Comparison of ENCODE assay signal across 1 cellular context in genomic region chr12:95996034-95996658, GRCh38.
TF ChIP-seq lines count a peak whose summit lies in the region.

Gene HAL (minus strand): TSS chr12:95996344. CDS start chr12:95995910, 434 bp downstream.

TF ChIP-seq in HepG2, 621 proteins besides CTCF, POLR2A, EP300 and RAD21 (continued from another document and continues in another):
- TF ChIP-seq SPEN (CRISPR knock-in tag; IDR thresholded peaks at IDR 0.05; ENCODE audit: low read depth): peak; percentile 85; the same call in 1 of the 2 replicates
- peak; percentile 99 for TF ChIP-seq CEBPG (CRISPR knock-in tag; IDR thresholded peaks at IDR 0.05)
- TF ChIP-seq, protein P1, sequence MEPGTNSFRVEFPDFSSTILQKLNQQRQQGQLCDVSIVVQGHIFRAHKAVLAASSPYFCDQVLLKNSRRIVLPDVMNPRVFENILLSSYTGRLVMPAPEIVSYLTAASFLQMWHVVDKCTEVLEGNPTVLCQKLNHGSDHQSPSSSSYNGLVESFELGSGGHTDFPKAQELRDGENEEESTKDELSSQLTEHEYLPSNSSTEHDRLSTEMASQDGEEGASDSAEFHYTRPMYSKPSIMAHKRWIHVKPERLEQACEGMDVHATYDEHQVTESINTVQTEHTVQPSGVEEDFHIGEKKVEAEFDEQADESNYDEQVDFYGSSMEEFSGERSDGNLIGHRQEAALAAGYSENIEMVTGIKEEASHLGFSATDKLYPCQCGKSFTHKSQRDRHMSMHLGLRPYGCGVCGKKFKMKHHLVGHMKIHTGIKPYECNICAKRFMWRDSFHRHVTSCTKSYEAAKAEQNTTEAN (CRISPR knock-in tag; conservative IDR thresholded peaks at IDR 0.05): peak; percentile 52; the same call in 1 of the 2 replicates
- TF ChIP-seq ZNF484 (CRISPR knock-in tag; IDR thresholded peaks at IDR 0.05; ENCODE audit: borderline replicate concordance, low read depth): no peak
- TF ChIP-seq E2F1 (CRISPR knock-in tag; IDR thresholded peaks at IDR 0.05): no peak
- no peak for TF ChIP-seq GLI4 (CRISPR knock-in tag; IDR thresholded peaks at IDR 0.05; ENCODE audit: borderline replicate concordance)
- TF ChIP-seq HHEX (CRISPR knock-in tag; IDR thresholded peaks at IDR 0.05): peak; percentile 91
- TF ChIP-seq YEATS2 (CRISPR knock-in tag; IDR thresholded peaks at IDR 0.05; ENCODE audit: borderline replicate concordance): peak; percentile 47; the same call in 1 of the 2 replicates
- TF ChIP-seq TGIF2 (CRISPR knock-in tag; IDR thresholded peaks at IDR 0.05): peak; percentile 94
- TF ChIP-seq ZNF280B (CRISPR knock-in tag; IDR thresholded peaks at IDR 0.05; ENCODE audit: borderline replicate concordance): no peak
- TF ChIP-seq ZKSCAN5 (CRISPR knock-in tag; IDR thresholded peaks at IDR 0.05): no peak
- TF ChIP-seq, protein P2, sequence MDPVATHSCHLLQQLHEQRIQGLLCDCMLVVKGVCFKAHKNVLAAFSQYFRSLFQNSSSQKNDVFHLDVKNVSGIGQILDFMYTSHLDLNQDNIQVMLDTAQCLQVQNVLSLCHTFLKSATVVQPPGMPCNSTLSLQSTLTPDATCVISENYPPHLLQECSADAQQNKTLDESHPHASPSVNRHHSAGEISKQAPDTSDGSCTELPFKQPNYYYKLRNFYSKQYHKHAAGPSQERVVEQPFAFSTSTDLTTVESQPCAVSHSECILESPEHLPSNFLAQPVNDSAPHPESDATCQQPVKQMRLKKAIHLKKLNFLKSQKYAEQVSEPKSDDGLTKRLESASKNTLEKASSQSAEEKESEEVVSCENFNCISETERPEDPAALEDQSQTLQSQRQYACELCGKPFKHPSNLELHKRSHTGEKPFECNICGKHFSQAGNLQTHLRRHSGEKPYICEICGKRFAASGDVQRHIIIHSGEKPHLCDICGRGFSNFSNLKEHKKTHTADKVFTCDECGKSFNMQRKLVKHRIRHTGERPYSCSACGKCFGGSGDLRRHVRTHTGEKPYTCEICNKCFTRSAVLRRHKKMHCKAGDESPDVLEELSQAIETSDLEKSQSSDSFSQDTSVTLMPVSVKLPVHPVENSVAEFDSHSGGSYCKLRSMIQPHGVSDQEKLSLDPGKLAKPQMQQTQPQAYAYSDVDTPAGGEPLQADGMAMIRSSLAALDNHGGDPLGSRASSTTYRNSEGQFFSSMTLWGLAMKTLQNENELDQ (CRISPR knock-in tag; IDR thresholded peaks at IDR 0.05; ENCODE audit: borderline replicate concordance): no peak
- peak; percentile 87 for TF ChIP-seq HOXA3 (CRISPR knock-in tag; IDR thresholded peaks at IDR 0.05)
- peak; percentile 76; the same call in 1 of the 3 replicates for TF ChIP-seq MXI1 (IDR thresholded peaks at IDR 0.05; ENCODE audit: borderline replicate concordance, low read depth, low read length)
- TF ChIP-seq, protein P3, sequence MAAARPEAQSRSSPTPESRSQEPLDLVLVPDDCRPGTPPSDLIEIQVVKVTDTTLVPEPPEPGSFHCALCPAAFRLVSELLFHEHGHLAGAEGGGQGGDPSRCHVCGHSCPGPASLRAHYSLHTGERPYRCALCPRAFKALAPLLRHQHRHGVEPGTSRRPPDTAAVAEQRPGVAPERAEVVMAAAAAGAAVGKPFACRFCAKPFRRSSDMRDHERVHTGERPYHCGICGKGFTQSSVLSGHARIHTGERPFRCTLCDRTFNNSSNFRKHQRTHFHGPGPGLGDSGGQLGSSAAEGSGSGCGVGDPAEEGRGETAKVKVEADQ (CRISPR knock-in tag; IDR thresholded peaks at IDR 0.05; ENCODE audit: borderline replicate concordance): no peak
- no peak for TF ChIP-seq ATRX (CRISPR knock-in tag; IDR thresholded peaks at IDR 0.05; ENCODE audit: borderline replicate concordance)
- peak; percentile 79 for TF ChIP-seq JUND (CRISPR knock-in tag; IDR thresholded peaks at IDR 0.05)
- TF ChIP-seq ZNF256 (CRISPR knock-in tag; conservative IDR thresholded peaks at IDR 0.05): no peak
- no peak for TF ChIP-seq SRF (IDR thresholded peaks at IDR 0.05; ENCODE audit: low read depth, low read length)
- TF ChIP-seq, protein P4, sequence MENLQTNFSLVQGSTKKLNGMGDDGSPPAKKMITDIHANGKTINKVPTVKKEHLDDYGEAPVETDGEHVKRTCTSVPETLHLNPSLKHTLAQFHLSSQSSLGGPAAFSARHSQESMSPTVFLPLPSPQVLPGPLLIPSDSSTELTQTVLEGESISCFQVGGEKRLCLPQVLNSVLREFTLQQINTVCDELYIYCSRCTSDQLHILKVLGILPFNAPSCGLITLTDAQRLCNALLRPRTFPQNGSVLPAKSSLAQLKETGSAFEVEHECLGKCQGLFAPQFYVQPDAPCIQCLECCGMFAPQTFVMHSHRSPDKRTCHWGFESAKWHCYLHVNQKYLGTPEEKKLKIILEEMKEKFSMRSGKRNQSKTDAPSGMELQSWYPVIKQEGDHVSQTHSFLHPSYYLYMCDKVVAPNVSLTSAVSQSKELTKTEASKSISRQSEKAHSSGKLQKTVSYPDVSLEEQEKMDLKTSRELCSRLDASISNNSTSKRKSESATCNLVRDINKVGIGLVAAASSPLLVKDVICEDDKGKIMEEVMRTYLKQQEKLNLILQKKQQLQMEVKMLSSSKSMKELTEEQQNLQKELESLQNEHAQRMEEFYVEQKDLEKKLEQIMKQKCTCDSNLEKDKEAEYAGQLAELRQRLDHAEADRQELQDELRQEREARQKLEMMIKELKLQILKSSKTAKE (CRISPR knock-in tag; IDR thresholded peaks at IDR 0.05; ENCODE audit: borderline replicate concordance): peak; percentile 94
- no peak for TF ChIP-seq RELA (CRISPR knock-in tag; IDR thresholded peaks at IDR 0.05)
- peak; percentile 69; the same call in 1 of the 2 replicates for TF ChIP-seq SP4 (CRISPR knock-in tag; IDR thresholded peaks at IDR 0.05)
- no peak for TF ChIP-seq GLMP (CRISPR knock-in tag; IDR thresholded peaks at IDR 0.05; ENCODE audit: borderline replicate concordance)
- TF ChIP-seq SKI (IDR thresholded peaks at IDR 0.05; ENCODE audit: partially characterized antibody): peak; percentile 81
- peak; percentile 94; the same call in 1 of the 2 replicates for TF ChIP-seq ZBTB3 (CRISPR knock-in tag; IDR thresholded peaks at IDR 0.05; ENCODE audit: borderline replicate concordance, low read depth)
- TF ChIP-seq ZNF317 (CRISPR knock-in tag; IDR thresholded peaks at IDR 0.05): peak; percentile 89
- no peak for TF ChIP-seq ZNF616 (CRISPR knock-in tag; IDR thresholded peaks at IDR 0.05; ENCODE audit: low read depth)
- TF ChIP-seq NONO (IDR thresholded peaks at IDR 0.05): no peak
- peak; percentile 81; the same call in 1 of the 2 replicates for TF ChIP-seq NONO (CRISPR knock-in tag; conservative IDR thresholded peaks at IDR 0.05)
- TF ChIP-seq, protein P5, sequence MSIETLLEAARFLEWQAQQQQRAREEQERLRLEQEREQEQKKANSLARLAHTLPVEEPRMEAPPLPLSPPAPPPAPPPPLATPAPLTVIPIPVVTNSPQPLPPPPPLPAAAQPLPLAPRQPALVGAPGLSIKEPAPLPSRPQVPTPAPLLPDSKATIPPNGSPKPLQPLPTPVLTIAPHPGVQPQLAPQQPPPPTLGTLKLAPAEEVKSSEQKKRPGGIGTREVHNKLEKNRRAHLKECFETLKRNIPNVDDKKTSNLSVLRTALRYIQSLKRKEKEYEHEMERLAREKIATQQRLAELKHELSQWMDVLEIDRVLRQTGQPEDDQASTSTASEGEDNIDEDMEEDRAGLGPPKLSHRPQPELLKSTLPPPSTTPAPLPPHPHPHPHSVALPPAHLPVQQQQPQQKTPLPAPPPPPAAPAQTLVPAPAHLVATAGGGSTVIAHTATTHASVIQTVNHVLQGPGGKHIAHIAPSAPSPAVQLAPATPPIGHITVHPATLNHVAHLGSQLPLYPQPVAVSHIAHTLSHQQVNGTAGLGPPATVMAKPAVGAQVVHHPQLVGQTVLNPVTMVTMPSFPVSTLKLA (IDR thresholded peaks at IDR 0.05): peak; percentile 46
- TF ChIP-seq, protein P6, sequence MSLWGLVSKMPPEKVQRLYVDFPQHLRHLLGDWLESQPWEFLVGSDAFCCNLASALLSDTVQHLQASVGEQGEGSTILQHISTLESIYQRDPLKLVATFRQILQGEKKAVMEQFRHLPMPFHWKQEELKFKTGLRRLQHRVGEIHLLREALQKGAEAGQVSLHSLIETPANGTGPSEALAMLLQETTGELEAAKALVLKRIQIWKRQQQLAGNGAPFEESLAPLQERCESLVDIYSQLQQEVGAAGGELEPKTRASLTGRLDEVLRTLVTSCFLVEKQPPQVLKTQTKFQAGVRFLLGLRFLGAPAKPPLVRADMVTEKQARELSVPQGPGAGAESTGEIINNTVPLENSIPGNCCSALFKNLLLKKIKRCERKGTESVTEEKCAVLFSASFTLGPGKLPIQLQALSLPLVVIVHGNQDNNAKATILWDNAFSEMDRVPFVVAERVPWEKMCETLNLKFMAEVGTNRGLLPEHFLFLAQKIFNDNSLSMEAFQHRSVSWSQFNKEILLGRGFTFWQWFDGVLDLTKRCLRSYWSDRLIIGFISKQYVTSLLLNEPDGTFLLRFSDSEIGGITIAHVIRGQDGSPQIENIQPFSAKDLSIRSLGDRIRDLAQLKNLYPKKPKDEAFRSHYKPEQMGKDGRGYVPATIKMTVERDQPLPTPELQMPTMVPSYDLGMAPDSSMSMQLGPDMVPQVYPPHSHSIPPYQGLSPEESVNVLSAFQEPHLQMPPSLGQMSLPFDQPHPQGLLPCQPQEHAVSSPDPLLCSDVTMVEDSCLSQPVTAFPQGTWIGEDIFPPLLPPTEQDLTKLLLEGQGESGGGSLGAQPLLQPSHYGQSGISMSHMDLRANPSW (CRISPR knock-in tag; IDR thresholded peaks at IDR 0.05; ENCODE audit: borderline replicate concordance): peak; percentile 73
- TF ChIP-seq TFAP4 (IDR thresholded peaks at IDR 0.05; ENCODE audit: borderline replicate concordance, low read depth): peak; percentile 71
- TF ChIP-seq ZNF772 (CRISPR knock-in tag; IDR thresholded peaks at IDR 0.05): peak; percentile 96
- TF ChIP-seq ZZZ3 (CRISPR knock-in tag; IDR thresholded peaks at IDR 0.05; ENCODE audit: borderline replicate concordance): no peak
- TF ChIP-seq ZNF83 (CRISPR knock-in tag; IDR thresholded peaks at IDR 0.05; ENCODE audit: borderline replicate concordance): 0 out of 2 replicates have a peak, but pooled peaks have one; percentile 29
- no peak for TF ChIP-seq ZFY (CRISPR knock-in tag; IDR thresholded peaks at IDR 0.05)
- TF ChIP-seq JUNB (CRISPR knock-in tag; IDR thresholded peaks at IDR 0.05; ENCODE audit: borderline replicate concordance): peak; percentile 83; the same call in 1 of the 2 replicates
- no peak for TF ChIP-seq MAFF (IDR thresholded peaks at IDR 0.05; ENCODE audit: low read depth, low read length)
- TF ChIP-seq SUZ12 (IDR thresholded peaks at IDR 0.05; ENCODE audit: low read depth, low read length): no peak
- TF ChIP-seq MYC (CRISPR knock-in tag; IDR thresholded peaks at IDR 0.05; ENCODE audit: borderline replicate concordance): peak; percentile 13; the same call in 1 of the 2 replicates
- TF ChIP-seq ZNF281 (CRISPR knock-in tag; IDR thresholded peaks at IDR 0.05; ENCODE audit: borderline replicate concordance): no peak
- no peak for TF ChIP-seq ZNF841 (CRISPR knock-in tag; IDR thresholded peaks at IDR 0.05; ENCODE audit: borderline replicate concordance)
- no peak for TF ChIP-seq HNRNPL (IDR thresholded peaks at IDR 0.05; ENCODE audit: low read depth, low read length)
- TF ChIP-seq AGO2 (optimal IDR thresholded peaks at IDR 0.05; ENCODE audit: low read depth, low read length): no peak
- 0 out of 2 replicates have a peak, but pooled peaks have one; percentile 49 for TF ChIP-seq ZNF703 (CRISPR knock-in tag; IDR thresholded peaks at IDR 0.05; ENCODE audit: borderline replicate concordance)
